ENCODE assay signal across 1 cellular context in genomic region chr7:16419126-16419525, GRCh38.
A peak's percentile ranks its signal among the peaks of the same experiment; 100 is the strongest.
TF ChIP-seq lines count a peak whose summit lies in the region.

No MANE protein-coding gene starts in this region.

TF ChIP-seq in K562, 482 proteins besides CTCF, POLR2A, EP300 and RAD21 (continued from another document):
- TF ChIP-seq ZNF696 (CRISPR knock-in tag; conservative IDR thresholded peaks at IDR 0.05), result no peak
- no peak for TF ChIP-seq ID3 (CRISPR knock-in tag; IDR thresholded peaks at IDR 0.05)
- peak; percentile 83 for TF ChIP-seq ID3 (tag; IDR thresholded peaks at IDR 0.05)
- peak; percentile 92 for TF ChIP-seq SMAD4 (CRISPR knock-in tag; conservative IDR thresholded peaks at IDR 0.05)
- no peak for TF ChIP-seq BRF1 (IDR thresholded peaks at IDR 0.05; ENCODE audit: borderline replicate concordance, extremely low read depth, insufficient read length)
- TF ChIP-seq, protein P1, sequence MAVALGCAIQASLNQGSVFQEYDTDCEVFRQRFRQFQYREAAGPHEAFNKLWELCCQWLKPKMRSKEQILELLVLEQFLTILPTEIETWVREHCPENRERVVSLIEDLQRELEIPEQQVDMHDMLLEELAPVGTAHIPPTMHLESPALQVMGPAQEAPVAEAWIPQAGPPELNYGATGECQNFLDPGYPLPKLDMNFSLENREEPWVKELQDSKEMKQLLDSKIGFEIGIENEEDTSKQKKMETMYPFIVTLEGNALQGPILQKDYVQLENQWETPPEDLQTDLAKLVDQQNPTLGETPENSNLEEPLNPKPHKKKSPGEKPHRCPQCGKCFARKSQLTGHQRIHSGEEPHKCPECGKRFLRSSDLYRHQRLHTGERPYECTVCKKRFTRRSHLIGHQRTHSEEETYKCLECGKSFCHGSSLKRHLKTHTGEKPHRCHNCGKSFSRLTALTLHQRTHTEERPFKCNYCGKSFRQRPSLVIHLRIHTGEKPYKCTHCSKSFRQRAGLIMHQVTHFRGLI (CRISPR knock-in tag; IDR thresholded peaks at IDR 0.05), result peak; percentile 90
- TF ChIP-seq L3MBTL2 (IDR thresholded peaks at IDR 0.05), result no peak
- TF ChIP-seq XRCC5 (IDR thresholded peaks at IDR 0.05; ENCODE audit: low read depth, low read length), result no peak
- TF ChIP-seq, protein P2, sequence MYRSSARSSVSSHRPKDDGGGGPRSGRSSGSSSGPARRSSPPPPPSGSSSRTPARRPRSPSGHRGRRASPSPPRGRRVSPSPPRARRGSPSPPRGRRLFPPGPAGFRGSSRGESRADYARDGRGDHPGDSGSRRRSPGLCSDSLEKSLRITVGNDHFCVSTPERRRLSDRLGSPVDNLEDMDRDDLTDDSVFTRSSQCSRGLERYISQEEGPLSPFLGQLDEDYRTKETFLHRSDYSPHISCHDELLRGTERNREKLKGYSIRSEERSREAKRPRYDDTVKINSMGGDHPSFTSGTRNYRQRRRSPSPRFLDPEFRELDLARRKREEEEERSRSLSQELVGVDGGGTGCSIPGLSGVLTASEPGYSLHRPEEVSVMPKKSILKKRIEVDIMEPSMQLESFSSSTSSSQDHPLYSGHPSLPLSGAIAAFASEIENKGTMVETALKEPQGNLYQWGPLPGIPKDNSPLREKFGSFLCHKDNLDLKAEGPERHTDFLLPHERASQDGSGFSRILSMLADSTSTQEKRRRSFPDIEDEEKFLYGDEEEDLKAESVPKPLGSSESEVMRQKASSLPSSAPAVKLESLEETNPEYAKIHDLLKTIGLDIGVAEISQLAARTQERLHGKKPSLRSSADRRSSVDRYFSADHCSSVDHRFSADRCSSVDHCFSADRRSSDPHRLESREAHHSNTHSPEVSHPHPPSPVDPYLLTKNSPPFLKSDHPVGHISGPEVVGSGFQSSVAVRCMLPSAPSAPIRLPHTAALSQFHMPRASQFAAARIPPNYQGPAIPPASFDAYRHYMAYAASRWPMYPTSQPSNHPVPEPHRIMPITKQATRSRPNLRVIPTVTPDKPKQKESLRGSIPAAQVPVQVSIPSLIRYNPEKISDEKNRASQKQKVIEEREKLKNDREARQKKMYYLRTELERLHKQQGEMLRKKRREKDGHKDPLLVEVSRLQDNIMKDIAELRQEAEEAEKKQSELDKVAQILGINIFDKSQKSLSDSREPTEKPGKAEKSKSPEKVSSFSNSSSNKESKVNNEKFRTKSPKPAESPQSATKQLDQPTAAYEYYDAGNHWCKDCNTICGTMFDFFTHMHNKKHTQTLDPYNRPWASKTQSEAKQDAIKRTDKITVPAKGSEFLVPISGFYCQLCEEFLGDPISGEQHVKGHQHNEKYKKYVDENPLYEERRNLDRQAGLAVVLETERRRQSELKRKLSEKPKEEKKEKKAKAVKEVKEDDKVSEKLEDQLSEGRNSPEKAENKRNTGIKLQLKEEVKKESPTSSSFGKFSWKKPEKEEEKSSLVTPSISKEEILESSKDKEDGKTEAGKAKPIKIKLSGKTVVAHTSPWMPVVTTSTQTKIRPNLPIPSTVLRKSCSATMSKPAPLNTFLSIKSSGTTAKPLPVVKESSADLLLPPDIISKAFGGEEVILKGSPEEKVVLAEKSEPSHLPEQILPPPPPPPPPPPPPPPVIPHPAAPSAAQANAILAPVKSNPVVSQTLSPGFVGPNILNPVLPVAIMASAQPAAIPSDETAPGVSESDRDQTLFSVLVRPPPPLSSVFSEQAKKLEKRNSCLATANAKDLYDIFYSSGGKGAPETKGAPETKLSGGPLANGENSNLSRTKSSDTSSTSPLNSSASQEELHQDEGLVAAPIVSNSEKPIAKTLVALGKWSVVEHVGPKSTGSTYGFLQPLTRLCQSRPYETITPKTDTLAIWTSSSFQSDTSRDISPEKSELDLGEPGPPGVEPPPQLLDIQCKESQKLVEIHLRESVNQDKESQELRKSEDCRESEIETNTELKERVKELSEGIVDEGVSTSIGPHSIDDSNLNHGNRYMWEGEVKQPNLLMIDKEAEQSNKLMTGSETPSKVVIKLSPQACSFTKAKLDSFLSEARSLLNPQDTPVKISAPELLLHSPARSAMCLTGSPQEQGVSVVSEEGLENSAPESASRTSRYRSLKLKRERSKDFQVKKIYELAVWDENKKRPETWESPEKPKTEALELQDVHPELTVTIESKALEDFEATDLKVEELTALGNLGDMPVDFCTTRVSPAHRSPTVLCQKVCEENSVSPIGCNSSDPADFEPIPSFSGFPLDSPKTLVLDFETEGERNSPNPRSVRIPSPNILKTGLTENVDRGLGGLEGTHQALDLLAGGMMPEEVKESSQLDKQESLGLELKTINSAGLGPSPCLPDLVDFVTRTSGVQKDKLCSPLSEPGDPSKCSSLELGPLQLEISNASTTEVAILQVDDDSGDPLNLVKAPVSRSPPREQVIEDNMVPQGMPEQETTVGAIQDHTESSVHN (IDR thresholded peaks at IDR 0.05; ENCODE audit: borderline replicate concordance in 1 of 2, low read depth in 1 of 2), result no peak
- TF ChIP-seq GTF2A2 (tag; IDR thresholded peaks at IDR 0.05), result peak; percentile 71; the same call in 1 of the 2 replicates
- TF ChIP-seq, protein P3, sequence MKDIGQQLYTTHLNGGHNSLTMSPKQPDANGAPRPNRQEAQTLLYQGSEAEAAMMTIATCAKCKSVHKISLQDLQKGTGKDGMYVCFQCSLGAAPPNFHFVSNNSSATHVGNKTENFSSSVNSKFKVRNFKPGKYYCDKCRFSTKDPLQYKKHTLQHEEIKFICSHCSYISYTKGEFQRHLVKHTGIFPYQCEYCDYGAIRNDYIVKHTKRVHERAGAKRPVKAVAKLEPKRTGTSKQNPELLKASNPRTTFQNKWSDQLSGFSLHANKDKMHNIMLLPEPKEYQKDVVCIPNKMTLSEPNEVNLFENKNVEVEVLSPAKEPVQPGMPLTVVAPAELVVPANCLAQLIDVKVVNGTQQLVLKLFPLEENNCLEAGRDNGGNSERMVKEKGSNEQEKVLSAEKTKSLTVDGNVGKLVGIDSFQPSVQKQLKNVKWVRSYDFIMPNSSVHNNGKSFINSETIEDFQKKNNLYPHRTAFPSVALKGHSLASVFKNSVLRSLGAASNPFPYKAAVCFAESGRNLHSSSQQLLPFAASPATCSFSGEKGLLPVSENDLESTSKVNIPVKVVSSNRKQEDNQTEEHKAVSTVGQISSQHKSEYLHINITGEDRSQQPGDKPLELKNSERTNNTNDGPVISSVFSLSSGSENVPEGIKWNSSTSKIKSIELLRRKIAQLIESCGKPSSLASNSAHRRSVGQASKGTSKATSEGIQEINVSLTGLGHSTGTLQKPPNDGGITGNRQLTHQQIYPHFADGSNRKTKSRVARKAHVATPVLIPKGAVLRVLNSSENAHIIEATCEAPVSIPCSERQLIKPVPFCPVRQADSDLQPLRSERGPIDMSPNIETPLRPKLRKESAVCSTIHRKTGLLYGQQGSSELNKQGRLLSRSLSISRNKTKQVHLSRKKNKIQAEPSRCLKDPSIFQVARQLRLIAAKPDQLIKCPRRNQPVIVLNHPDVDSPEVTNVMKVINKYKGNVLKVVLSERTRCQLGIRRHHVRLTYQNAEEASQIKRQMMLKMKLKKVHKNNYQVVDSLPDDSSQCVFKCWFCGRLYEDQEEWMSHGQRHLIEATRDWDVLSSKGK (CRISPR knock-in tag; IDR thresholded peaks at IDR 0.05), result 0 out of 2 replicates have a peak, but pooled peaks have one; percentile 14
- no peak for TF ChIP-seq TGIF2 (CRISPR knock-in tag; IDR thresholded peaks at IDR 0.05)
- TF ChIP-seq ERF (CRISPR knock-in tag; IDR thresholded peaks at IDR 0.05), result 0 out of 2 replicates have a peak, but pooled peaks have one; percentile 41
- no peak for TF ChIP-seq FOXP1 (CRISPR knock-in tag; IDR thresholded peaks at IDR 0.05)
